Comparison of ENCODE assay signal across 1 cellular context in genomic region chr19:1905071-1905862, GRCh38.
TF ChIP-seq lines count a peak whose summit lies in the region.

Gene ADAT3 (plus strand): TSS chr19:1905399. CDS start chr19:1912048, 6,649 bp downstream.
Gene SCAMP4 (plus strand): TSS chr19:1905399. CDS start chr19:1915020, 9,621 bp downstream.

TF ChIP-seq in HEK293, 187 proteins besides CTCF, POLR2A, EP300 and RAD21 (continued from another document and continues in another):
- peak; percentile 65 for TF ChIP-seq ZNF518A (tag by site-specific recombination; conservative IDR thresholded peaks at IDR 0.05; ENCODE audit: low read depth)
- no peak; the same call in 1 of the 2 replicates for TF ChIP-seq ZBTB7A (tag by site-specific recombination; IDR thresholded peaks at IDR 0.05; ENCODE audit: low read depth)
- no peak for TF ChIP-seq ZNF837 (tag by site-specific recombination; IDR thresholded peaks at IDR 0.05)
- TF ChIP-seq ZNF341 (tag by site-specific recombination; IDR thresholded peaks at IDR 0.05; ENCODE audit: low read depth): peak; percentile 62
- no peak for TF ChIP-seq ZNF223 (tag by site-specific recombination; IDR thresholded peaks at IDR 0.05)
- no peak for TF ChIP-seq ZNF585B (tag by site-specific recombination; IDR thresholded peaks at IDR 0.05)
- no peak for TF ChIP-seq ZNF16 (tag by site-specific recombination; IDR thresholded peaks at IDR 0.05; ENCODE audit: low read depth)
- TF ChIP-seq ZNF157 (tag by site-specific recombination; IDR thresholded peaks at IDR 0.05): no peak
- no peak for TF ChIP-seq ZNF747 (tag by site-specific recombination; IDR thresholded peaks at IDR 0.05)
- peak; percentile 89 for TF ChIP-seq KLF7 (tag by site-specific recombination; IDR thresholded peaks at IDR 0.05; ENCODE audit: borderline replicate concordance)
- TF ChIP-seq, protein P1, sequence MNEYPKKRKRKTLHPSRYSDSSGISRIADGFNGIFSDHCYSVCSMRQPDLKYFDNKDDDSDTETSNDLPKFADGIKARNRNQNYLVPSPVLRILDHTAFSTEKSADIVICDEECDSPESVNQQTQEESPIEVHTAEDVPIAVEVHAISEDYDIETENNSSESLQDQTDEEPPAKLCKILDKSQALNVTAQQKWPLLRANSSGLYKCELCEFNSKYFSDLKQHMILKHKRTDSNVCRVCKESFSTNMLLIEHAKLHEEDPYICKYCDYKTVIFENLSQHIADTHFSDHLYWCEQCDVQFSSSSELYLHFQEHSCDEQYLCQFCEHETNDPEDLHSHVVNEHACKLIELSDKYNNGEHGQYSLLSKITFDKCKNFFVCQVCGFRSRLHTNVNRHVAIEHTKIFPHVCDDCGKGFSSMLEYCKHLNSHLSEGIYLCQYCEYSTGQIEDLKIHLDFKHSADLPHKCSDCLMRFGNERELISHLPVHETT (tag by site-specific recombination; IDR thresholded peaks at IDR 0.05): no peak
- peak; percentile 53 for TF ChIP-seq KLF10 (tag by site-specific recombination; IDR thresholded peaks at IDR 0.05)
- TF ChIP-seq KLF17 (tag by site-specific recombination; IDR thresholded peaks at IDR 0.05): peak; percentile 77
- no peak for TF ChIP-seq GLI4 (tag by site-specific recombination; IDR thresholded peaks at IDR 0.05)
- TF ChIP-seq ZNF830 (tag by site-specific recombination; IDR thresholded peaks at IDR 0.05; ENCODE audit: low read depth): no peak
- TF ChIP-seq ZNF302 (tag by site-specific recombination; IDR thresholded peaks at IDR 0.05; ENCODE audit: low read depth): no peak
- peak; percentile 89 for TF ChIP-seq ZEB2 (tag by site-specific recombination; IDR thresholded peaks at IDR 0.05)
- TF ChIP-seq MZF1 (tag by site-specific recombination; IDR thresholded peaks at IDR 0.05; ENCODE audit: borderline replicate concordance): no peak
- TF ChIP-seq ZNF221 (tag by site-specific recombination; IDR thresholded peaks at IDR 0.05; ENCODE audit: borderline replicate concordance): no peak
- TF ChIP-seq SP3 (tag by site-specific recombination; IDR thresholded peaks at IDR 0.05): peak; percentile 99
- TF ChIP-seq PRDM4 (tag by site-specific recombination; IDR thresholded peaks at IDR 0.05): 0 out of 2 replicates have a peak, but pooled peaks have one; percentile 37
- TF ChIP-seq EGR2 (tag by site-specific recombination; IDR thresholded peaks at IDR 0.05; ENCODE audit: low read depth): peak; percentile 55
- TF ChIP-seq ZNF473 (tag by site-specific recombination; IDR thresholded peaks at IDR 0.05): no peak
- no peak for TF ChIP-seq HOXC10 (CRISPR knock-in tag; IDR thresholded peaks at IDR 0.05)
- no peak for TF ChIP-seq BCL6B (tag by site-specific recombination; IDR thresholded peaks at IDR 0.05)
- TF ChIP-seq ZNF621 (tag by site-specific recombination; IDR thresholded peaks at IDR 0.05): no peak
- TF ChIP-seq HOXD13 (CRISPR knock-in tag; IDR thresholded peaks at IDR 0.05; ENCODE audit: borderline replicate concordance): no peak
- peak; percentile 79 for TF ChIP-seq ZNF692 (tag by site-specific recombination; IDR thresholded peaks at IDR 0.05)
- TF ChIP-seq ZBTB11 (tag by site-specific recombination; conservative IDR thresholded peaks at IDR 0.05; ENCODE audit: low read depth): peak; percentile 88
- TF ChIP-seq ZBTB48 (tag by site-specific recombination; IDR thresholded peaks at IDR 0.05): peak; percentile 49; the same call in 1 of the 2 replicates
- TF ChIP-seq, protein P2, sequence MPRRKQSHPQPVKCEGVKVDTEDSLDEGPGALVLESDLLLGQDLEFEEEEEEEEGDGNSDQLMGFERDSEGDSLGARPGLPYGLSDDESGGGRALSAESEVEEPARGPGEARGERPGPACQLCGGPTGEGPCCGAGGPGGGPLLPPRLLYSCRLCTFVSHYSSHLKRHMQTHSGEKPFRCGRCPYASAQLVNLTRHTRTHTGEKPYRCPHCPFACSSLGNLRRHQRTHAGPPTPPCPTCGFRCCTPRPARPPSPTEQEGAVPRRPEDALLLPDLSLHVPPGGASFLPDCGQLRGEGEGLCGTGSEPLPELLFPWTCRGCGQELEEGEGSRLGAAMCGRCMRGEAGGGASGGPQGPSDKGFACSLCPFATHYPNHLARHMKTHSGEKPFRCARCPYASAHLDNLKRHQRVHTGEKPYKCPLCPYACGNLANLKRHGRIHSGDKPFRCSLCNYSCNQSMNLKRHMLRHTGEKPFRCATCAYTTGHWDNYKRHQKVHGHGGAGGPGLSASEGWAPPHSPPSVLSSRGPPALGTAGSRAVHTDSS (tag by site-specific recombination; IDR thresholded peaks at IDR 0.05): peak; percentile 79
- TF ChIP-seq ZFHX2 (tag by site-specific recombination; conservative IDR thresholded peaks at IDR 0.05): peak; percentile 64
- TF ChIP-seq WT1 (tag by site-specific recombination; IDR thresholded peaks at IDR 0.05): peak; percentile 37; the same call in 1 of the 2 replicates
- peak; percentile 86 for TF ChIP-seq ZNF391 (tag by site-specific recombination; IDR thresholded peaks at IDR 0.05; ENCODE audit: borderline replicate concordance, low read depth)
- 0 out of 2 replicates have a peak, but pooled peaks have one; percentile 55 for TF ChIP-seq ZNF561 (tag by site-specific recombination; IDR thresholded peaks at IDR 0.05; ENCODE audit: borderline replicate concordance)
- TF ChIP-seq ZNF548 (tag by site-specific recombination; IDR thresholded peaks at IDR 0.05): no peak
- TF ChIP-seq, protein P3, sequence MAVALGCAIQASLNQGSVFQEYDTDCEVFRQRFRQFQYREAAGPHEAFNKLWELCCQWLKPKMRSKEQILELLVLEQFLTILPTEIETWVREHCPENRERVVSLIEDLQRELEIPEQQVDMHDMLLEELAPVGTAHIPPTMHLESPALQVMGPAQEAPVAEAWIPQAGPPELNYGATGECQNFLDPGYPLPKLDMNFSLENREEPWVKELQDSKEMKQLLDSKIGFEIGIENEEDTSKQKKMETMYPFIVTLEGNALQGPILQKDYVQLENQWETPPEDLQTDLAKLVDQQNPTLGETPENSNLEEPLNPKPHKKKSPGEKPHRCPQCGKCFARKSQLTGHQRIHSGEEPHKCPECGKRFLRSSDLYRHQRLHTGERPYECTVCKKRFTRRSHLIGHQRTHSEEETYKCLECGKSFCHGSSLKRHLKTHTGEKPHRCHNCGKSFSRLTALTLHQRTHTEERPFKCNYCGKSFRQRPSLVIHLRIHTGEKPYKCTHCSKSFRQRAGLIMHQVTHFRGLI (tag by site-specific recombination; IDR thresholded peaks at IDR 0.05): no peak
- TF ChIP-seq ZNF76 (tag by site-specific recombination; IDR thresholded peaks at IDR 0.05; ENCODE audit: borderline replicate concordance, low read depth): peak; percentile 96
- no peak for TF ChIP-seq ZNF560 (tag by site-specific recombination; IDR thresholded peaks at IDR 0.05; ENCODE audit: borderline replicate concordance)
